Comparison of ENCODE assay signal across 1 cellular context in the genomic region with DNA sequence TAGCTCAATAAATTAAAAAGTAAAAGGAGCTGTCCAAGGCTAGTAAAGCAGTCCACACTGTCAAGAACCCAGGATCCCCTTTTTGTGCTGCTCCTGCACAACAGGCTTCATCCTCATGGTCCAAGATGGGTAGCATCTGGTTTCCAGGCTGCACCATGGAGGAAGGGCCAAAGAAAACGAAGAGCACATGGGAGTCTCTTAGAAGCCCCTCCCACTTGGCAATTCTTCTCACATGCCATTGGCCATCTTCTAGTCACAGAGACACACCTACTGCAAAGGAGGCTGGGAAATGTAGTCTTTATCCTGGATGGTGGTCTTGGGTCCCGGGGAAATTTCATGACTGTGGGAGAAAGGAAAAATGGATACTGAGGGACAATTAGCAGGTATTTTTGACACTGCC.
TF ChIP-seq lines count a peak whose summit lies in the region.

No MANE protein-coding gene starts in this region.

TF ChIP-seq in HCT116, 20 proteins besides CTCF, POLR2A, EP300 and RAD21 (continued from another document):
- TF ChIP-seq, protein P1, sequence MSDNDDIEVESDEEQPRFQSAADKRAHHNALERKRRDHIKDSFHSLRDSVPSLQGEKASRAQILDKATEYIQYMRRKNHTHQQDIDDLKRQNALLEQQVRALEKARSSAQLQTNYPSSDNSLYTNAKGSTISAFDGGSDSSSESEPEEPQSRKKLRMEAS (IDR thresholded peaks at IDR 0.05): peak; percentile 36
- no peak for TF ChIP-seq YY1 (IDR thresholded peaks at IDR 0.05; ENCODE audit: extremely low read depth, insufficient replicate concordance, low read depth, low read length)
